ENCODE assay signal across 21 cellular contexts in the genomic region with DNA sequence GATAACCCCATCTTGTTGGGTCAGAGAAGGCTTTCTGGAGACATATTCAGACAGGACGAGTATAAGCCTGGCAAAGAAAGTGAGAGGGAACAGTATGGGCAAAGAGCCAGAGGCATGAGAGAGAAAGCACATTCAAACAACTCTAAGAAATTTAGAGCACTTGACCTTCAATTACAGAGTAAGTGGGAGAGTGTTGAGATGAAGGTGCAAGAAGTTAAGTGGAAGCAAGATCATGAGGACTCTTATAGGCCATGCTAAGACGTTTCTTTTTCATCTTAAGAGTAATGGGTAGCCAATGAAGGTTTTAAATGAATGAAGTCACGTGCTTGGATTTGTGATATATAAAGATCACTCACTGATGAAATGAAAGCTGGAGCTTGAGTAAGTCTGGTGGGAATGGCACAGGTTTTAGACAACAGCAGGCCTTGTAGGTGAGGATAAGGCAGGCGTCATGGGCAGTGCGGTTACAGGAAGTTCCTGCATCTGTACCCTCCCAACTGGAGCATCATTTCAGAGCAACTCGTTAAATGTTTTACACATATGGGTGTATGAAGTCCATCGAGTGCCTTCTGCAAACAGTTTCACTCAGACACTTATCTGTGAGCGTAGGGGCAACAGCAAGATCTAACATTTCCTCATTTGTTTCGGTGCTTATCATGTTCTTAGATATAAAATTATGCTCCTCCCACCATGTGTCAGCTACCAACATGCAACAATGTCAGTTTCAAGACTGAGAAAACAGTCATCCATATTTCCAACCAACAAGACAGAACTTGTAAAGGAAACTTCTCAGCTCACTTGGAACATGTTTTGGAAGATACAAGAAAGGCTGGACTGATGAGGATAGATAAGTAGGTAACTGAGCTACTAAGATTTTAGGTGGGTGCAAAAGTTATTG.
DNase-seq lines count a peak whose midpoint lies in the region; ATAC-seq, FAIRE-seq and TF ChIP-seq lines count a peak whose summit lies in the region.
"Had no signal": no experiment of that assay in that cellular context is flagged by ENCODE, and none has a peak within 500 bp of the region (broad histone marks: within the 10 kb centered on the region; RNA-seq: fewer than 3 reads in every experiment).

No MANE protein-coding gene starts in this region.

- no peak overlapping the region for H3K14ac ChIP-seq in mesenchymal stem cell (ENCODE audit: low read length in 2 of 2)

- H3K9me2 ChIP-seq in MM.1S (replicated peaks; ENCODE audit: insufficient read depth, low read length), result no peaks in the 10 kb centered on the region

- H3K4ac ChIP-seq in mesenchymal stem cell (ENCODE audit: low read depth in 1 of 2, low read length in 2 of 2), result no peak overlapping the region

- H3K9me1 ChIP-seq in K562 (ENCODE audit: control insufficient read depth, insufficient read depth, low read length), result no peaks in the 10 kb centered on the region

- peaks cover 5% of the 10 kb centered on the region for H4K20me1 ChIP-seq in K562 (replicated peaks; ENCODE audit: control insufficient read depth, insufficient read depth, low read length)
- no peaks in the 10 kb centered on the region for H4K20me1 ChIP-seq in MM.1S (ENCODE audit: insufficient read depth, low read length)

- DNase-seq in DMS79 treated with DMSO at 0.1 percent for 48 hours (lab: John Stamatoyannopoulos, UW), result peak; percentile 78
- no peak for DNase-seq in K562 (ENCODE audit: extremely low read depth in 1 of 4, low spot score in 3 of 4)
- no peak for DNase-seq in mesenchymal stem cell
- no peak for DNase-seq in MM.1S
- no peak for DNase-seq in A673 (ENCODE audit: low spot score)
- no peak for DNase-seq in NCI-H1092 treated with DMSO at 0.1 percent for 48 hours (lab: John Stamatoyannopoulos, UW)
- DNase-seq: CD8-positive, alpha-beta memory T cell; DMS53; hippocampal formation; NCI-H1092; NCI-H2029; PC-3; SIG-M5; stimulated activated naive CD4-positive, alpha-beta T cell; trophoblast cell had no signal

- H3K79me1 ChIP-seq in mesenchymal stem cell (replicated peaks; ENCODE audit: low read length, poor library complexity, severe bottlenecking), result peaks cover 24% of the 10 kb centered on the region

- no peak overlapping the region for H3K18ac ChIP-seq in mesenchymal stem cell (ENCODE audit: low read depth in 1 of 2, low read length in 2 of 2)

- H3K4me2 ChIP-seq in K562 (ENCODE audit: insufficient read depth, low read length) (no peak overlapping the region), mesenchymal stem cell (ENCODE audit: low read length, poor library complexity, severe bottlenecking) (no peak overlapping the region), MM.1S (ENCODE audit: low read depth, low read length) (no peak overlapping the region)
- H3K4me2 ChIP-seq: KMS-11 had no signal

- no peaks in the 10 kb centered on the region for H3F3A ChIP-seq in MM.1S (ENCODE audit: insufficient read depth, low read length)

- no peak overlapping the region for H2BK120ac ChIP-seq in mesenchymal stem cell (ENCODE audit: low read depth, low read length)

- H2AFZ ChIP-seq in K562 (ENCODE audit: low read depth, low read length), result no peak overlapping the region
- H2AFZ ChIP-seq in mesenchymal stem cell (ENCODE audit: low read depth, low read length), result no peak overlapping the region
- H2AFZ ChIP-seq in MM.1S (ENCODE audit: low read length), result no peak overlapping the region

- ATAC-seq in K562 (peak; percentile 22; the same call in 2 of the 3 replicates), GM18867 (IDR thresholded peaks at IDR 0.05; ENCODE audit: unreplicated experiment) (no peak)
- ATAC-seq: natural killer cell treated with Interleukin-12 subunit alpha and Interleukin-12 subunit beta and Interleukin-15 and Interleukin-18, amount 100 ng/mL, for 72 hours; PC-3 had no signal

- POLR2A ChIA-PET in HEK293 (lab: Yijun Ruan, JAX) (no interaction called here), K562 (lab: Yijun Ruan, JAX) (interaction anchor here (0.7 kb wide), 1 partner anchor 9 kb away, joined by 3 read pairs; no protein-coding TSS in a partner anchor), A673 (lab: Charles Lee; ENCODE audit: low non-redundant PET) (no interaction called here)

- H3K9ac ChIP-seq in K562 (ENCODE audit: insufficient read depth in 1 of 2, low read depth in 2 of 2, low read length in 2 of 2) (no peak overlapping the region), mesenchymal stem cell (ENCODE audit: low read length) (no peak overlapping the region), MM.1S (ENCODE audit: low read length) (no peak overlapping the region)
- H3K9ac ChIP-seq: KMS-11 had no signal

- no peak overlapping the region for H3K4me3 ChIP-seq in HEK293 (ENCODE audit: low read depth, low read length)
- H3K4me3 ChIP-seq in K562, result no peak overlapping the region
- no peak overlapping the region for H3K4me3 ChIP-seq in mesenchymal stem cell (ENCODE audit: insufficient read depth in 1 of 2, low read depth in 1 of 2, low read length in 2 of 2)
- H3K4me3 ChIP-seq in MM.1S (ENCODE audit: low read length), result no peak overlapping the region
- H3K4me3 ChIP-seq in A673 (ENCODE audit: low read depth, low read length, poor library complexity, severe bottlenecking), result no peak overlapping the region

- H3K4me1 ChIP-seq in HEK293 (ENCODE audit: control insufficient read depth, insufficient read depth, low read length), result no peaks in the 10 kb centered on the region
- peaks cover 0 to 6% of the 10 kb centered on the region in 2 experiments; a peak in 2 of 5 replicates for H3K4me1 ChIP-seq in K562 (replicated peaks in 1 of 2; ENCODE audit: control insufficient read depth in 2 of 2, insufficient read depth in 2 of 2, low read length in 2 of 2)
- H3K4me1 ChIP-seq in mesenchymal stem cell (ENCODE audit: control insufficient read depth, insufficient read depth, low read depth, low read length), result no peaks in the 10 kb centered on the region
- no peaks in the 10 kb centered on the region for H3K4me1 ChIP-seq in MM.1S (ENCODE audit: low read length)
- peaks cover 5% of the 10 kb centered on the region for H3K4me1 ChIP-seq in A673 (ENCODE audit: insufficient read depth, low read length, poor library complexity, severe bottlenecking)

- H3K27ac ChIP-seq in HEK293 (ENCODE audit: extremely low read depth, low read depth, low read length) (no peak overlapping the region), K562 (ENCODE audit: extremely low read depth, low read depth, low read length) (no peak overlapping the region), mesenchymal stem cell (ENCODE audit: low read length, poor library complexity, severe bottlenecking) (no peak overlapping the region), MM.1S (ENCODE audit: low read length) (no peak overlapping the region), A673 (ENCODE audit: low read depth, low read length, poor library complexity, severe bottlenecking) (no peak overlapping the region)
- H3K27ac ChIP-seq: KMS-11 had no signal

- CTCF ChIA-PET in HEK293 (lab: Yijun Ruan, JAX), result no interaction called here
- CTCF ChIA-PET in K562 (lab: Yijun Ruan, JAX; ENCODE audit: low intra/inter-chr PET ratio), result no interaction called here
- CTCF ChIA-PET in A673 (lab: Charles Lee), result no interaction called here

- no peak for TF ChIP-seq CTCF in HEK293 (tag by site-specific recombination; IDR thresholded peaks at IDR 0.05)
- no peak for TF ChIP-seq CTCF in K562 (IDR thresholded peaks at IDR 0.05 in 2 of 3, conservative IDR thresholded peaks at IDR 0.05 in 1 of 3; ENCODE audit: insufficient read depth in 2 of 3, low read depth in 1 of 3, low read length in 3 of 3)
- TF ChIP-seq CTCF in MM.1S (IDR thresholded peaks at IDR 0.05; ENCODE audit: low read length), result no peak
- no peak for TF ChIP-seq CTCF in A673 (conservative IDR thresholded peaks at IDR 0.05; ENCODE audit: low read depth, low read length)

- peak; percentile 61 for FAIRE-seq in K562 (lab: Jason Lieb, UNC)
- FAIRE-seq: H54, islet of Langerhans had no signal

- no peak for TF ChIP-seq RAD21 in K562 (CRISPR knock-in tag; conservative IDR thresholded peaks at IDR 0.05 in 1 of 2, IDR thresholded peaks at IDR 0.05 in 1 of 2)

- no peaks in the 10 kb centered on the region for H3K9me3 ChIP-seq in HEK293 (ENCODE audit: control insufficient read depth, insufficient read depth, low read depth, low read length)
- H3K9me3 ChIP-seq in K562 (replicated peaks; ENCODE audit: control insufficient read depth, insufficient read depth, low read depth, low read length), result no peaks in the 10 kb centered on the region
- H3K9me3 ChIP-seq in mesenchymal stem cell (ENCODE audit: control insufficient read depth, low read length), result no peaks in the 10 kb centered on the region
- no peaks in the 10 kb centered on the region for H3K9me3 ChIP-seq in MM.1S (replicated peaks; ENCODE audit: insufficient read depth, low read length)
- H3K9me3 ChIP-seq in A673 (ENCODE audit: low read depth, low read length, poor library complexity, severe bottlenecking), result no peaks in the 10 kb centered on the region

- H3K23ac ChIP-seq in mesenchymal stem cell (ENCODE audit: low read length in 2 of 2), result no peak overlapping the region

- no TSS peak for BruUV-seq in K562 (replicated peaks; lab: Mats Ljungman, UMichigan)
- BruUV-seq in A673 (replicated peaks; lab: Mats Ljungman, UMichigan), result no TSS peak

- peak overlapping the region; percentile 1 for H4K91ac ChIP-seq in mesenchymal stem cell (ENCODE audit: low read length)

- TF ChIP-seq EP300 in K562 (IDR thresholded peaks at IDR 0.05; ENCODE audit: low read length), result no peak

- H3K36me3 ChIP-seq in HEK293 (ENCODE audit: control insufficient read depth in 2 of 2, insufficient read depth in 1 of 2, low read length in 2 of 2) (no peaks in the 10 kb centered on the region), K562 (ENCODE audit: control insufficient read depth, insufficient read depth, low read length) (peaks cover 43% of the 10 kb centered on the region), mesenchymal stem cell (ENCODE audit: control insufficient read depth in 1 of 2, insufficient read depth in 2 of 2, low read depth in 1 of 2, low read length in 2 of 2) (no peaks in the 10 kb centered on the region), MM.1S (replicated peaks; ENCODE audit: insufficient read depth, low read length) (no peaks in the 10 kb centered on the region), A673 (ENCODE audit: insufficient read depth, low read length, poor library complexity, severe bottlenecking) (no peaks in the 10 kb centered on the region)

- intact Hi-C loops in K562 (cut with micrococcal nuclease) (no loop called here), A673 (cut with micrococcal nuclease; ENCODE audit: unreplicated experiment) (no loop called here)

- in situ Hi-C loops in K562 (cut with MboI), result no loop called here

- no peak overlapping the region for H2AK5ac ChIP-seq in mesenchymal stem cell (ENCODE audit: low read length, severe bottlenecking)

- H4K8ac ChIP-seq in mesenchymal stem cell (ENCODE audit: low read length), result no peak overlapping the region

- 60% methylated on average over 9 of the region's 9 CpGs for WGBS in K562 (ENCODE audit: insufficient coverage, low coverage, missing lambda C conversion rate)
- 95% methylated on average over 9 of the region's 9 CpGs for WGBS in mesenchymal stem cell

- H3K27me3 ChIP-seq in K562 (ENCODE audit: control insufficient read depth in 2 of 2, insufficient read depth in 2 of 2, low read length in 2 of 2) (no peaks in the 10 kb centered on the region), mesenchymal stem cell (ENCODE audit: control insufficient read depth in 1 of 2, insufficient read depth in 1 of 2, low read length in 2 of 2) (no peaks in the 10 kb centered on the region), MM.1S (replicated peaks; ENCODE audit: insufficient read depth, low read length) (no peaks in the 10 kb centered on the region), A673 (replicated peaks; ENCODE audit: insufficient read depth, low read depth, low read length, poor library complexity) (no peaks in the 10 kb centered on the region)

- no peak overlapping the region for H2BK12ac ChIP-seq in mesenchymal stem cell (ENCODE audit: low read length in 2 of 2)

- H2BK5ac ChIP-seq in mesenchymal stem cell (ENCODE audit: low read depth, low read length, poor library complexity, severe bottlenecking), result no peak overlapping the region

- H3K79me2 ChIP-seq in K562 (ENCODE audit: control insufficient read depth, insufficient read depth, low read length) (peaks cover 20% of the 10 kb centered on the region), MM.1S (ENCODE audit: low read length) (no peaks in the 10 kb centered on the region)

- TF ChIP-seq POLR2A in K562 (conservative IDR thresholded peaks at IDR 0.05), result no peak

- no peak overlapping the region for H2BK15ac ChIP-seq in mesenchymal stem cell (ENCODE audit: low read depth, poor library complexity, severe bottlenecking)
